In the genomic region with DNA sequence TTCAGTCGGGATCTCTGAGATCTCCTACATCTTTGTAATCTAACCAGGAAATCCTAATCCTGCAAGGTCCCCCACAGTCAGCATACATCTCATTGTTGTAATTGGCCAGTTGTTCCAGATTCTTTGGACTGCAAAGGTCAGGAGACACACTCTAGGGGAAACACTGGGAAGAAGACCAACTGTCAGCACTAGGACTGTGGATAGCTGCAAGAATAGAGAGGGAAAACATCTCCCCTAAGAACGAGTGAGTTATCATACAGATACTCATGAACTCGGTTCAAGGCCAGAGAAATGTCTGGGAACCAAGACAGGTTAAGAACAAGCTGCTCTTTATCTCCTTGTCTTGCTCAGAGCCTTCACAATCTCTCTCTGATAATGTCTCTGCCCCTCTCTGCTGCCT, we compare ENCODE assay signal across 8 cellular contexts.
"Had no signal": no experiment of that assay in that cellular context is flagged by ENCODE, and none has a peak within 500 bp of the region (broad histone marks: within the 10 kb centered on the region; RNA-seq: fewer than 3 reads in every experiment).

No MANE protein-coding gene starts in this region.

- H3K27ac Mint-ChIP-seq: H9, IgD-negative memory B cell had no signal

- H3K9me3 Mint-ChIP-seq: H9 had no signal

- ATAC-seq: HepG2, K562 had no signal

- H3K36me3 Mint-ChIP-seq: IgD-negative memory B cell had no signal

- DNase-seq: GM23248, H9, HCEC 1CT, KG1 had no signal

- H3K4me1 Mint-ChIP-seq: IgD-negative memory B cell had no signal

- H3K27ac ChIP-seq: GM23248, HL-60 had no signal

- H3K4me3 ChIP-seq: GM23248, K562 had no signal

- H3K4me3 Mint-ChIP-seq: H9, IgD-negative memory B cell had no signal
